8 cellular contexts compared by ENCODE assay signal in the genomic region with DNA sequence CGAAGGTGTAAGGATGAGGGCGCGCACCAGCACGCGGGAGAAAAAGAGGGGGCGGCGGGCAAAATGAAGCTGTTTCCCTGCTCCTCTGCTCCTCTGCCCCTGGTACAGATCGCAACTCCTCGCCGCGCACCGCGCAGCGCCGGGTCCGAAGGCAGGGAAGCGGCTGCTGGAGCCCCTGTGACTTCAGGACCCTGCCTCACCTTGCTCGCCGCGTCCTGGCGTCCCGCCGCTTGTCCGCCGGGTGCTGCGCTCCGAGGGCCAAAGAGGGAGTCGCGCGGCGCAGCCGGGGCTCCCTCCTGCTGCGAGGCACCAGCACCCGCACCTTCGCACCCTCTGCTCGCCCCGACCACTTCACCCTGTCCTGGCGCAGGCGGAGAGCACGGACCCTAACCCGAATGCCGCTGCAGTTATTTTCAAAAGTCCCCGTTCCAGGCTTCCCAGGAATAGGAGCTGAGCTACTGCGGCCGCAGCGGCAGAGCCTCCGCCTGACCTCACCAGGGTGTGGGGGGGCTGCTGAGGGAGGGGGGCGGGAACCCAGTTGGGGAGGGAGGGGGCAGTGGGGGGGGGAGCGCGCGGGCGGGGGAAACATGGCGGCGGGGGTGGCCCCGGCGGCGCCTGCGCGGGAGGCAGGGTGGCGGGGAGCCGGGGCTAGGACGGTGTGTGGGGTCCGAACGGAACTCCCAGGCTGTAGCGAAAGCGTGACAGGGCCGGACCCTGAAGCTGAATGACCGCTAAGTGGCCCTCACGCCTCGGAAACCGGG. TPM values are rescaled to one million over a fixed set of nuclear protein-coding genes. Genes with fewer than 3 reads are reported as not detected.
DNase-seq lines count a peak whose midpoint lies in the region; ATAC-seq and TF ChIP-seq lines count a peak whose summit lies in the region.

A gene with protein sequence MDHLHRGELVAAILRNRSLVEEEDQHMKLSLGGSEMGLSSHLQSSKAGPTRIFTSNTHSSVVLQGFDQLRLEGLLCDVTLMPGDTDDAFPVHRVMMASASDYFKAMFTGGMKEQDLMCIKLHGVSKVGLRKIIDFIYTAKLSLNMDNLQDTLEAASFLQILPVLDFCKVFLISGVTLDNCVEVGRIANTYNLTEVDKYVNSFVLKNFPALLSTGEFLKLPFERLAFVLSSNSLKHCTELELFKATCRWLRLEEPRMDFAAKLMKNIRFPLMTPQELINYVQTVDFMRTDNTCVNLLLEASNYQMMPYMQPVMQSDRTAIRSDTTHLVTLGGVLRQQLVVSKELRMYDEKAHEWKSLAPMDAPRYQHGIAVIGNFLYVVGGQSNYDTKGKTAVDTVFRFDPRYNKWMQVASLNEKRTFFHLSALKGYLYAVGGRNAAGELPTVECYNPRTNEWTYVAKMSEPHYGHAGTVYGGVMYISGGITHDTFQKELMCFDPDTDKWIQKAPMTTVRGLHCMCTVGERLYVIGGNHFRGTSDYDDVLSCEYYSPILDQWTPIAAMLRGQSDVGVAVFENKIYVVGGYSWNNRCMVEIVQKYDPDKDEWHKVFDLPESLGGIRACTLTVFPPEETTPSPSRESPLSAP (minus strand): TSS at position 503 of the 761 bp plus-strand sequence. CDS start 88,337 bp downstream, outside the sequence.

- no peaks in the 10 kb centered on the region for H3K27me3 ChIP-seq in BE2C
- H3K27me3 ChIP-seq in smooth muscle cell (ENCODE audit: low read depth): no peaks in the 10 kb centered on the region

- TF ChIP-seq CTCF in BE2C (IDR thresholded peaks at IDR 0.05; ENCODE audit: low read depth, low read length) (0 out of 2 replicates have a peak, but pooled peaks have one; percentile 5), coronary artery (IDR thresholded peaks at IDR 0.05) (no peak), smooth muscle cell (IDR thresholded peaks at IDR 0.05; ENCODE audit: borderline replicate concordance, insufficient read depth, poor library complexity, severe bottlenecking) (no peak)

- H3K4me3 ChIP-seq in BE2C (ENCODE audit: low read depth, low read length) (peak within 1 kb of the TSS; percentile 89), coronary artery (peak within 1 kb of the TSS; percentile 72), smooth muscle cell (peak within 1 kb of the TSS; percentile 63)

- no peaks in the 10 kb centered on the region for H3F3A ChIP-seq in smooth muscle cell (ENCODE audit: low read depth)

- H3K4me1 ChIP-seq in BE2C (peaks cover 6% of the 10 kb centered on the region), smooth muscle cell (ENCODE audit: low read depth) (no peaks in the 10 kb centered on the region)

- peak within 1 kb of the TSS; percentile 51 for H3K9ac ChIP-seq in smooth muscle cell (ENCODE audit: low read depth)

- H2AFZ ChIP-seq in smooth muscle cell (ENCODE audit: low read depth): peak within 1 kb of the TSS; percentile 84

- H3K27ac ChIP-seq in coronary artery: peak within 1 kb of the TSS; percentile 68 to 82
- H3K27ac ChIP-seq in smooth muscle cell (ENCODE audit: low read depth): no peak within 1 kb of the TSS

- DNase-seq in BE2C: peak; percentile 69
- DNase-seq in SK-MEL-5 (ENCODE audit: low read depth, low spot score): peak; percentile 23
- DNase-seq in coronary artery (ENCODE audit: low spot score): peak; percentile 72
- DNase-seq in kidney glomerular epithelial cell (lab: John Stamatoyannopoulos, UW): peak; percentile 47
- peak; percentile 13 for DNase-seq in smooth muscle cell (lab: John Stamatoyannopoulos, UW; ENCODE audit: unreplicated experiment)
- DNase-seq in NCI-H1048 (lab: John Stamatoyannopoulos, UW): no peak

- ATAC-seq in GM19455 (IDR thresholded peaks at IDR 0.05; ENCODE audit: unreplicated experiment) (peak; percentile 58), GM18520 (IDR thresholded peaks at IDR 0.05; ENCODE audit: unreplicated experiment) (no peak)

- 73% methylated on average over 46 of the region's 71 CpGs for WGBS in smooth muscle cell (ENCODE audit: low lambda C conversion rate)

- no peaks in the 10 kb centered on the region for H3K79me2 ChIP-seq in smooth muscle cell (ENCODE audit: low read depth)

- no peaks in the 10 kb centered on the region for H4K20me1 ChIP-seq in smooth muscle cell (ENCODE audit: low read depth)

- peaks cover 12% of the 10 kb centered on the region for H3K36me3 ChIP-seq in BE2C
- no peaks in the 10 kb centered on the region for H3K36me3 ChIP-seq in smooth muscle cell (ENCODE audit: low read depth)

- peak within 1 kb of the TSS; percentile 86 for H3K4me2 ChIP-seq in smooth muscle cell

- H3K9me3 ChIP-seq in BE2C (no peaks in the 10 kb centered on the region), smooth muscle cell (replicated peaks; ENCODE audit: low read depth) (no peaks in the 10 kb centered on the region)

- in situ Hi-C loops in SK-MEL-5 (cut with HindIII; ENCODE audit: low pct_unique_long_range_greater_than_20kb, low sequenced_read_pairs): no loop called here

RNA-seq across cellular contexts. Expression of the gene that starts here (rescaled TPM):
- 109 TPM for polyA plus RNA-seq in BE2C (2012; ENCODE audit: insufficient read depth, insufficient read length, low read depth)
- total RNA-seq in SK-MEL-5 (2014; rRNA removed; shearing (Covaris generic)): 3.1 and 3.7 TPM in 2 replicates
- 1.9 and 3.1 TPM in 2 replicates for polyA plus RNA-seq in SK-MEL-5 (2015; cell fraction: cytosol; rRNA removed)
- polyA plus RNA-seq in SK-MEL-5 (2015; cell fraction: nucleus; rRNA removed): 0.19 and 0.68 TPM in 2 replicates
- 2.3 and 3.4 TPM in 2 replicates for total RNA-seq in smooth muscle cell
- 0.32 and 2.6 TPM in 2 replicates for polyA plus RNA-seq in smooth muscle cell
